Comparison of ENCODE assay signal across 12 cellular contexts in the genomic region with DNA sequence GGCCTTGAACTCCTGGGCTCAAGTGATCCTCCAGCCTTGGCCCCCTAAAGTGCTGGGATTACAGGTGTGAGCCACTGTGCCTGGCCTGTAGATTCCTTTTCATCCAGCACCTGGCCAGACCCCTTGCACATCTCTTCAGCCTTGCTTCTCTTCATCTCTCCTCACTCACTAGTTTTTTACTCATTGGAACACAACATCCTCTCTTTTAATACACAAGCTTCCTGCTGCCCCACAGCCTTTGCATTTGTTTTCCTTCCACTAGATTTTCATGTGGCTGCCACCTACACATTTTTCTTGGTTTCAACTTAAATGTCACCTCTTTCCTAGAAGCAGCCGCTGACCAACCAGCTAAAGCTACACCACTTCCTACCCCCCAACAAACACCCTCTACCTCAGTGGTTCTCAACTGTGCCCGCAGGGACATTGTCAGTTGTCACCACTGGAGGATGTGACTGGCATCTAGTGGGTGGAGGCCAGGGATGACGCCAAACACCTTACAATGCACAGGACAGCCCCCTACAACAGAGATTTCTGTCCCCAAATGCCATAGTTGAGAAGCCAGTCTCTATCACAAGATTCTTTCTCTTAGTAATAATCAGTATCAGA. TPM values are rescaled to one million over a fixed set of nuclear protein-coding genes. Genes with fewer than 3 reads are reported as not detected.
A peak's percentile ranks its signal among the peaks of the same experiment; 100 is the strongest.
DNase-seq lines count a peak whose midpoint lies in the region; ATAC-seq and TF ChIP-seq lines count a peak whose summit lies in the region.
"Had no signal": no experiment of that assay in that cellular context is flagged by ENCODE, and none has a peak within 500 bp of the region (broad histone marks: within the 10 kb centered on the region; RNA-seq: fewer than 3 reads in every experiment).

No MANE protein-coding gene starts in this region.

- no peak overlapping the region for H3K27ac ChIP-seq in lower lobe of right lung
- no peak overlapping the region for H3K27ac ChIP-seq in colonic mucosa
- H3K27ac ChIP-seq: KMS-11, SK-N-MC, thoracic aorta had no signal

- no peaks in the 10 kb centered on the region for H3K27me3 ChIP-seq in lower lobe of right lung (ENCODE audit: low read depth)
- no peaks in the 10 kb centered on the region for H3K27me3 ChIP-seq in colonic mucosa

- H3K27me3 Mint-ChIP-seq in activated CD8-positive, alpha-beta T cell treated with anti-CD3 and anti-CD28 coated beads, Interleukin-2, amount 10 ng/mL, durations not matched to agents 7 days and 5 days (ENCODE audit: low read depth) = no peaks in the 10 kb centered on the region
- H3K27me3 Mint-ChIP-seq in stimulated activated naive CD8-positive, alpha-beta T cell treated with anti-CD3 and anti-CD28 coated beads, Interleukin-15, amount 100 ng/mL, for 72 hours = no peaks in the 10 kb centered on the region

- no peak for TF ChIP-seq CTCF in lower lobe of right lung (IDR thresholded peaks at IDR 0.05)
- no peak for TF ChIP-seq CTCF in colonic mucosa (IDR thresholded peaks at IDR 0.05)

- H3K27ac Mint-ChIP-seq in activated CD8-positive, alpha-beta T cell treated with anti-CD3 and anti-CD28 coated beads, Interleukin-2, amount 10 ng/mL, durations not matched to agents 7 days and 5 days = peak overlapping the region; percentile 95
- peak overlapping the region; percentile 72 to 94 for H3K27ac Mint-ChIP-seq in stimulated activated naive CD8-positive, alpha-beta T cell treated with anti-CD3 and anti-CD28 coated beads, Interleukin-15, amount 100 ng/mL, for 72 hours

- H3K4me3 ChIP-seq in lower lobe of right lung (no peak overlapping the region), colonic mucosa (no peak overlapping the region)
- H3K4me3 ChIP-seq: SK-N-MC, thoracic aorta had no signal

- CTCF ChIA-PET in activated CD8-positive, alpha-beta T cell treated with anti-CD3 and anti-CD28 coated beads, Interleukin-2, amount 10 ng/mL, durations not matched to agents 7 days and 5 days (lab: Charles Lee) = interaction anchor here (0.8 to 4.6 kb wide), 23 partner anchors 9 to 133 kb away, joined by 3 to 44 read pairs (median 5); partner anchors contain the start of genes HAVCR2 and MED7

- no peaks in the 10 kb centered on the region for H3K9me3 ChIP-seq in lower lobe of right lung
- H3K9me3 ChIP-seq in colonic mucosa = no peaks in the 10 kb centered on the region
- H3K9me3 ChIP-seq: thoracic aorta had no signal

- intact Hi-C loops in lower lobe of right lung (cut with DNase I) = no loop called here
- intact Hi-C loops in colonic mucosa (cut with DNase I) = no loop called here

- H3K4me1 ChIP-seq in lower lobe of right lung = no peaks in the 10 kb centered on the region
- H3K4me1 ChIP-seq in colonic mucosa = no peaks in the 10 kb centered on the region

- no peak overlapping the region for H3K9ac ChIP-seq in colonic mucosa (ENCODE audit: low read depth in 2 of 2, low read length in 2 of 2)
- H3K9ac ChIP-seq: KMS-11 had no signal

- POLR2A ChIA-PET in activated CD8-positive, alpha-beta T cell treated with anti-CD3 and anti-CD28 coated beads, Interleukin-2, amount 10 ng/mL, durations not matched to agents 7 days and 5 days (lab: Charles Lee) = interaction anchor here (0.6 to 3.6 kb wide), 13 partner anchors 22 to 248 kb away, joined by 3 to 22 read pairs (median 4); partner anchors contain the start of genes HAVCR2 and MED7

- peaks cover 66% of the 10 kb centered on the region for H3K36me3 Mint-ChIP-seq in activated CD8-positive, alpha-beta T cell treated with anti-CD3 and anti-CD28 coated beads, Interleukin-2, amount 10 ng/mL, durations not matched to agents 7 days and 5 days (ENCODE audit: low read depth)

- H3K4me1 Mint-ChIP-seq in activated CD8-positive, alpha-beta T cell treated with anti-CD3 and anti-CD28 coated beads, Interleukin-2, amount 10 ng/mL, durations not matched to agents 7 days and 5 days (ENCODE audit: low read depth) = peaks cover 92% of the 10 kb centered on the region
- H3K4me1 Mint-ChIP-seq in stimulated activated naive CD8-positive, alpha-beta T cell treated with anti-CD3 and anti-CD28 coated beads, Interleukin-15, amount 100 ng/mL, for 72 hours = peaks cover 77% of the 10 kb centered on the region

- DNase-seq in activated CD4-positive, alpha-beta T cell treated with anti-CD3 and anti-CD28 coated beads for 24 hours (ENCODE audit: low read depth in 2 of 2) = peak; percentile 23 to 45
- no peak for DNase-seq in activated CD4-positive, alpha-beta T cell treated with anti-CD3 and anti-CD28 coated beads for 1 hour
- DNase-seq in activated CD8-positive, alpha-beta T cell treated with anti-CD3 and anti-CD28 coated beads, Interleukin-2, amount 10 ng/mL, durations not matched to agents 7 days and 5 days = peak; percentile 95
- DNase-seq in lower lobe of right lung = no peak
- peak; percentile 85 to 95 for DNase-seq in stimulated activated naive CD8-positive, alpha-beta T cell treated with anti-CD3 and anti-CD28 coated beads, Interleukin-15, amount 100 ng/mL, for 72 hours
- no peak for DNase-seq in NCI-H2029 (lab: John Stamatoyannopoulos, UW)
- no peak for DNase-seq in colonic mucosa

- H3K36me3 ChIP-seq in lower lobe of right lung (no peaks in the 10 kb centered on the region), colonic mucosa (no peaks in the 10 kb centered on the region)
- H3K36me3 ChIP-seq: thoracic aorta had no signal

- peak; percentile 90 for ATAC-seq in activated CD8-positive, alpha-beta T cell treated with anti-CD3 and anti-CD28 coated beads, Interleukin-2, amount 10 ng/mL, durations not matched to agents 7 days and 5 days
- ATAC-seq in lower lobe of right lung (peak; percentile 64 to 73), GM18873 (IDR thresholded peaks at IDR 0.05; ENCODE audit: low FRiP score, unreplicated experiment) (no peak)
- peak; percentile 98 for ATAC-seq in stimulated activated naive CD8-positive, alpha-beta T cell treated with anti-CD3 and anti-CD28 coated beads, Interleukin-15, amount 100 ng/mL, for 72 hours

- peak overlapping the region; percentile 12 for H3K4me3 Mint-ChIP-seq in activated CD8-positive, alpha-beta T cell treated with anti-CD3 and anti-CD28 coated beads, Interleukin-2, amount 10 ng/mL, durations not matched to agents 7 days and 5 days
- peak overlapping the region; percentile 45 to 69 for H3K4me3 Mint-ChIP-seq in stimulated activated naive CD8-positive, alpha-beta T cell treated with anti-CD3 and anti-CD28 coated beads, Interleukin-15, amount 100 ng/mL, for 72 hours

- H3K9me3 Mint-ChIP-seq in activated CD8-positive, alpha-beta T cell treated with anti-CD3 and anti-CD28 coated beads, Interleukin-2, amount 10 ng/mL, durations not matched to agents 7 days and 5 days (ENCODE audit: insufficient read depth) = peaks cover 8% of the 10 kb centered on the region
- H3K9me3 Mint-ChIP-seq in stimulated activated naive CD8-positive, alpha-beta T cell treated with anti-CD3 and anti-CD28 coated beads, Interleukin-15, amount 100 ng/mL, for 72 hours = peaks cover 0 to 9% of the 10 kb centered on the region in 2 donors

RNA-seq across cellular contexts. Expression of gene HAVCR1, which starts 33.7 kb away (rescaled TPM):
- total RNA-seq in activated CD8-positive, alpha-beta T cell treated with anti-CD3 and anti-CD28 coated beads, Interleukin-2, amount 10 ng/mL, durations not matched to agents 7 days and 5 days = 1 to 10 TPM; 2.8 to 2.9 TPM
- not detected for total RNA-seq in lower lobe of right lung
- 10 to 100 TPM in 1 of 2 donors, 1 to 10 TPM in 1; 7.1 to 27.7 TPM for total RNA-seq in colonic mucosa
- total RNA-seq: lung microvascular endothelial cell had no signal

Comparison
In these comparisons a context has a peak if more than half of its experiments do, and no peak if none do; other contexts are left out.
1. DNase-seq: peak in activated CD4-positive, alpha-beta T cell treated with anti-CD3 and anti-CD28 coated beads for 24 hours (2 of 2), activated CD8-positive, alpha-beta T cell treated with anti-CD3 and anti-CD28 coated beads, Interleukin-2, amount 10 ng/mL, durations not matched to agents 7 days and 5 days (single experiment) and stimulated activated naive CD8-positive, alpha-beta T cell treated with anti-CD3 and anti-CD28 coated beads, Interleukin-15, amount 100 ng/mL, for 72 hours (2 of 2); none in activated CD4-positive, alpha-beta T cell treated with anti-CD3 and anti-CD28 coated beads for 1 hour (single experiment), lower lobe of right lung (single experiment), NCI-H2029 (single experiment) and colonic mucosa (single experiment).